ENCODE assay signal across 8 cellular contexts in the genomic region with DNA sequence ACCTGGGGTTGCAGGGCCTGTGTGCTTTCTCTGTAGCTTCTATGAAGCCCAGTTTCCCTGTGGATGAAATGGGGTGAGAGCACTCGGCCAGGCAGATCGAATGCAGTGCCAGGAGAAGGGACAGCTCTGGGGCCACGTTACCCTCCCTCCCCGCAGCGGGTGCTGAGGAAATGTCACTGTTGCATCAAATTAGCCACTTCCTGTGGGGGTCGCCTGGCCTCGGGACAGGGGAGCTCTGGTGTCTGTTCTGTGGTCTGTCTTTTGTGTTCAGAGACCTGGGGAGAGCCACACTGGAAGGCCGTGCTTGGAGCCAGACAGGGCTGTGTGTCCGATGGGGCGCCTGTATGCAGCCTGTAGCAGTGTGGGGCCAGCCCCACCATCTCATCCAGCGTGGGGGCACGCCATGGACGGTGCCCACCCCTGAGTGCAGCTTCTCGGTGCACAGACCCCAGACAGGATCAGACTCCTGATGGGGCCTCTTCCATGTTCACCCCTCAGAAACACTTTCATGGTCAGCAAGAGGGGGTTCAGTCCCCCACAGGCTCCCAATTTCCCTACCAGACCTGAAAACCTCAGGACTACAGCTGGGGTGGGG. TPM values are rescaled to one million over a fixed set of nuclear protein-coding genes. Genes with fewer than 3 reads are reported as not detected.
DNase-seq lines count a peak whose midpoint lies in the region; TF ChIP-seq lines count a peak whose summit lies in the region.

No MANE protein-coding gene starts in this region.

- no peak overlapping the region for H2AFZ ChIP-seq in OCI-LY3 (ENCODE audit: low read depth, low read length)

- DNase-seq in GM13977 (ENCODE audit: low spot score) = peak; percentile 72
- peak; percentile 71 for DNase-seq in H4 (ENCODE audit: low spot score)
- no peak for DNase-seq in hypothalamus (lab: John Stamatoyannopoulos, UW)
- DNase-seq in NCI-H187 treated with DMSO at 0.1 percent for 48 hours (lab: John Stamatoyannopoulos, UW) = no peak
- no peak for DNase-seq in NCI-H2196 treated with DMSO at 0.1 percent for 48 hours (lab: John Stamatoyannopoulos, UW; ENCODE audit: unreplicated experiment)
- no peak for DNase-seq in 8988T

- no peaks in the 10 kb centered on the region for H4K20me1 ChIP-seq in OCI-LY3 (ENCODE audit: insufficient read depth, low read length)

- peaks cover 23% of the 10 kb centered on the region for H3K4me1 ChIP-seq in OCI-LY3 (ENCODE audit: low read length)
- peaks cover 39% of the 10 kb centered on the region for H3K4me1 ChIP-seq in ectodermal cell (ENCODE audit: control insufficient read depth, insufficient read depth, low read length)

- 74 to 79% methylated on average over 14 of the region's 14 CpGs for WGBS in ectodermal cell, 2 experiments

- H3K79me2 ChIP-seq in OCI-LY3 (ENCODE audit: low read length) = no peaks in the 10 kb centered on the region

- no peak overlapping the region for H3K27ac ChIP-seq in OCI-LY3 (ENCODE audit: low read length)
- H3K27ac ChIP-seq in ectodermal cell (ENCODE audit: insufficient read depth, low read depth, low read length, poor library complexity, severe bottlenecking) = peak overlapping the region; percentile 55

- TF ChIP-seq CTCF in GM13977 (IDR thresholded peaks at IDR 0.05; ENCODE audit: extremely low read depth, insufficient read depth, missing control alignments) (no peak), OCI-LY3 (IDR thresholded peaks at IDR 0.05; ENCODE audit: low read depth, low read length) (no peak)

- H3K9ac ChIP-seq in OCI-LY3 (ENCODE audit: low read length) = no peak overlapping the region

- peak overlapping the region; percentile 44; the same call in 1 of the 2 replicates for H3K4me3 ChIP-seq in OCI-LY3 (ENCODE audit: low read length)
- no peak overlapping the region for H3K4me3 ChIP-seq in ectodermal cell (ENCODE audit: insufficient read depth, low read depth, low read length)

- H3K9me3 ChIP-seq in OCI-LY3 (ENCODE audit: insufficient read depth, low read length) (no peaks in the 10 kb centered on the region), ectodermal cell (ENCODE audit: control insufficient read depth, low read length) (no peaks in the 10 kb centered on the region)

- H3K36me3 ChIP-seq in OCI-LY3 (replicated peaks; ENCODE audit: low read depth, low read length) (no peaks in the 10 kb centered on the region), ectodermal cell (ENCODE audit: control insufficient read depth, insufficient read depth, low read length) (peaks cover 6% of the 10 kb centered on the region)

- in situ Hi-C loops in GM13977 (cut with MboI; ENCODE audit: low pct_unique_long_range_greater_than_20kb, low sequenced_read_pairs, unreplicated experiment) = no loop called here

- peak overlapping the region; percentile 60 for H3K4me2 ChIP-seq in OCI-LY3 (ENCODE audit: low read length)

- H3K27me3 ChIP-seq in OCI-LY3 (ENCODE audit: low read depth, low read length) (no peaks in the 10 kb centered on the region), ectodermal cell (ENCODE audit: control insufficient read depth, insufficient read depth, low read length, poor library complexity, severe bottlenecking) (no peaks in the 10 kb centered on the region)

RNA-seq across cellular contexts. Expression of a gene that starts 13.6 kb away (rescaled TPM):
- 25.2 and 25.3 TPM in 2 replicates for total RNA-seq in H4 (2014; rRNA removed; shearing (Covaris generic))
- polyA plus RNA-seq in ectodermal cell (2013, experiment 1 of 4) = 127 TPM
- polyA plus RNA-seq in ectodermal cell (2013, experiment 2 of 4) = 137 TPM
- 107 TPM for polyA plus RNA-seq in ectodermal cell (2013, experiment 3 of 4)
- polyA plus RNA-seq in ectodermal cell (2013, experiment 4 of 4) = 122 TPM

RNA-seq across cellular contexts. Expression of a gene that starts 42.6 kb away (rescaled TPM):
- not detected in 2 replicates for total RNA-seq in H4 (2014; rRNA removed; shearing (Covaris generic))
- 0.11 TPM for polyA plus RNA-seq in ectodermal cell (2013, experiment 1 of 4)
- polyA plus RNA-seq in ectodermal cell (2013, experiment 2 of 4) = 0.09 TPM
- not detected for polyA plus RNA-seq in ectodermal cell (2013, experiment 3 of 4)
- polyA plus RNA-seq in ectodermal cell (2013, experiment 4 of 4) = 0.16 TPM

Comparison
In these comparisons a context has a peak if more than half of its experiments do, and no peak if none do; other contexts are left out.
1. DNase-seq: peak in GM13977 (single experiment) and H4 (single experiment); none in hypothalamus (0 of 51), NCI-H187 treated with DMSO at 0.1 percent for 48 hours (single experiment), NCI-H2196 treated with DMSO at 0.1 percent for 48 hours (single experiment) and 8988T (single experiment).